ENCODE assay signal across 29 cellular contexts in genomic region chr2:213247566-213247965, GRCh38.
"Had no signal": no experiment of that assay in that cellular context is flagged by ENCODE, and none has a peak within 500 bp of the region (broad histone marks: within the 10 kb centered on the region; RNA-seq: fewer than 3 reads in every experiment).

No MANE protein-coding gene starts in this region.

- H3K27me3 ChIP-seq: brain microvascular endothelial cell, foreskin keratinocyte, suprapubic skin, vagina had no signal

- H3K4me1 Mint-ChIP-seq: activated T-helper 17 cell treated with anti-CD3 and anti-CD28 coated beads, Interleukin-2, amount 50 U/mL, for 72 hours had no signal

- H3K36me3 ChIP-seq: brain microvascular endothelial cell, esophagus muscularis mucosa, lower lobe of right lung, stomach, suprapubic skin, vagina had no signal

- ATAC-seq: activated naive CD4-positive, alpha-beta T cell treated with anti-CD3 and anti-CD28 coated beads, Interleukin-2, amount 50 U/mL, for 72 hours; activated T-helper 17 cell treated with anti-CD3 and anti-CD28 coated beads, Interleukin-2, amount 50 U/mL, for 72 hours; effector memory CD8-positive, alpha-beta T cell; foreskin keratinocyte; left lobe of liver; lower lobe of right lung; sciatic nerve; stimulated activated memory B cell treated with anti-CD40 and anti-IgM and Interleukin-4, amounts not matched to agents 10 μg/mL and 1 μg/mL and 100 μg/mL, for 72 hours had no signal

- H3K27me3 Mint-ChIP-seq: naive B cell had no signal

- H3K27ac ChIP-seq: brain microvascular endothelial cell, dorsolateral prefrontal cortex, esophagus muscularis mucosa, foreskin keratinocyte, lower lobe of right lung, stomach, suprapubic skin, vagina had no signal

- H3K4me1 ChIP-seq: foreskin keratinocyte, lower lobe of right lung, vagina had no signal

- H3K9me3 Mint-ChIP-seq: activated naive CD4-positive, alpha-beta T cell treated with anti-CD3 and anti-CD28 coated beads, Interleukin-2, amount 50 U/mL, for 72 hours; activated T-cell treated with anti-CD3 and anti-CD28 coated beads, Interleukin-2, amount 50 U/mL, for 24 hours; activated T-helper 17 cell treated with anti-CD3 and anti-CD28 coated beads, Interleukin-2, amount 50 U/mL, for 72 hours; effector memory CD8-positive, alpha-beta T cell; neural crest cell; stimulated activated memory B cell treated with anti-CD40 and anti-IgM and Interleukin-4, amounts not matched to agents 10 μg/mL and 1 μg/mL and 100 μg/mL, for 72 hours had no signal

- H3K4me3 Mint-ChIP-seq: activated T-cell treated with anti-CD3 and anti-CD28 coated beads, Interleukin-2, amount 50 U/mL, for 24 hours; activated T-helper 17 cell treated with anti-CD3 and anti-CD28 coated beads, Interleukin-2, amount 50 U/mL, for 72 hours; effector memory CD8-positive, alpha-beta T cell; naive B cell; neural crest cell; stimulated activated memory B cell treated with anti-CD40 and anti-IgM and Interleukin-4, amounts not matched to agents 10 μg/mL and 1 μg/mL and 100 μg/mL, for 72 hours had no signal

- H3K36me3 Mint-ChIP-seq: activated naive CD4-positive, alpha-beta T cell treated with anti-CD3 and anti-CD28 coated beads, Interleukin-2, amount 50 U/mL, for 72 hours; naive B cell; stimulated activated memory B cell treated with anti-CD40 and anti-IgM and Interleukin-4, amounts not matched to agents 10 μg/mL and 1 μg/mL and 100 μg/mL, for 72 hours had no signal

- H3K9me3 ChIP-seq: esophagus muscularis mucosa, lower lobe of right lung, stomach, suprapubic skin, vagina had no signal

- H3K4me3 ChIP-seq: dorsolateral prefrontal cortex, esophagus muscularis mucosa, lower lobe of right lung, smooth muscle cell, stomach, suprapubic skin, vagina had no signal

- DNase-seq: activated CD4-positive, alpha-beta T cell treated with anti-CD3 and anti-CD28 coated beads for 1 hour; activated CD4-positive, alpha-beta T cell treated with anti-CD3 and anti-CD28 coated beads, Interleukin-2, amount 50 U/mL, for 1 hour; activated CD8-positive, alpha-beta memory T cell treated with anti-CD3 and anti-CD28 coated beads for 24 hours; activated CD8-positive, alpha-beta memory T cell treated with anti-CD3 and anti-CD28 coated beads, Interleukin-2, amount 50 U/mL, for 4 hours; activated T-cell treated with anti-CD3 and anti-CD28 coated beads, Interleukin-2, amount 50 U/mL, for 24 hours; aorta; brain microvascular endothelial cell; central memory CD4-positive, alpha-beta T cell; dorsolateral prefrontal cortex; effector memory CD8-positive, alpha-beta T cell; foreskin keratinocyte; lower lobe of right lung; naive B cell; occipital lobe; posterior cingulate gyrus; stimulated activated CD4-positive, alpha-beta T cell treated with anti-CD3 and anti-CD28 coated beads, Interleukin-15, amount 100 ng/mL, for 24 hours; stomach; T-helper 9 cell; trophoblast cell had no signal

- H3K27ac Mint-ChIP-seq: activated naive CD4-positive, alpha-beta T cell treated with anti-CD3 and anti-CD28 coated beads, Interleukin-2, amount 50 U/mL, for 72 hours; activated T-cell treated with anti-CD3 and anti-CD28 coated beads, Interleukin-2, amount 50 U/mL, for 24 hours; activated T-helper 17 cell treated with anti-CD3 and anti-CD28 coated beads, Interleukin-2, amount 50 U/mL, for 72 hours; effector memory CD8-positive, alpha-beta T cell; naive B cell; stimulated activated memory B cell treated with anti-CD40 and anti-IgM and Interleukin-4, amounts not matched to agents 10 μg/mL and 1 μg/mL and 100 μg/mL, for 72 hours had no signal
